In genomic region chr3:30286007-30286669, GRCh38 we compare ENCODE assay signal across 8 cellular contexts.
DNase-seq lines count a peak whose midpoint lies in the region; ATAC-seq and TF ChIP-seq lines count a peak whose summit lies in the region.

No MANE protein-coding gene starts in this region.

- peaks cover 0 to 5% (median 1%) of the 10 kb centered on the region in 11 experiments; a peak in 8 of 22 replicates for H3K9me3 ChIP-seq in BLaER1 treated with 17β-estradiol and CSF1 and Interleukin-3, amounts not matched to agents 10 nM and 100 nM (replicated peaks in 1 of 11)
- H3K9me3 ChIP-seq in tibial nerve, result no peaks in the 10 kb centered on the region

- in situ Hi-C loops in astrocyte of the cerebellum (cut with HindIII; ENCODE audit: low sequenced_read_pairs), result no loop called here

- POLR2A ChIA-PET in GM10248 (lab: Yijun Ruan, JAX), result no interaction called here

- CTCF ChIA-PET in GM10248 (lab: Yijun Ruan, JAX), result interaction anchor here (1.6 kb wide), 1 partner anchor 37 kb away, joined by 3 read pairs; no protein-coding TSS in a partner anchor

- peaks cover 43 to 85% (median 61%) of the 10 kb centered on the region in 10 experiments for H3K4me1 ChIP-seq in BLaER1 treated with 17β-estradiol and CSF1 and Interleukin-3, amounts not matched to agents 10 nM and 100 nM
- peaks cover 0 to 65% (median 22%) of the 10 kb centered on the region in 4 donors for H3K4me1 ChIP-seq in tibial nerve

- peak overlapping the region in 1 of 10 experiments; percentile 29; a peak in 1 of 20 replicates for H3K4me3 ChIP-seq in BLaER1 treated with 17β-estradiol and CSF1 and Interleukin-3, amounts not matched to agents 10 nM and 100 nM
- no peak overlapping the region for H3K4me3 ChIP-seq in astrocyte of the cerebellum (ENCODE audit: low read depth, low read length)
- no peak overlapping the region for H3K4me3 ChIP-seq in tibial nerve

- ATAC-seq in left colon, result peak; percentile 44
- no peak for ATAC-seq in GM18511 (IDR thresholded peaks at IDR 0.05; ENCODE audit: unreplicated experiment)

- H4K20me1 ChIP-seq in BLaER1 treated with 17β-estradiol and CSF1 and Interleukin-3, amounts not matched to agents 10 nM and 100 nM, result no peaks in the 10 kb centered on the region

- H3K27ac ChIP-seq in BLaER1 treated with 17β-estradiol and CSF1 and Interleukin-3, amounts not matched to agents 10 nM and 100 nM, result peak overlapping the region in 9 of 11 experiments; percentile 40 to 69 (median 50); a peak in 17 of 22 replicates
- peak overlapping the region in 3 of 4 donors; percentile 21 to 78 (median 76) for H3K27ac ChIP-seq in tibial nerve

- peak; percentile 13 to 95 for TF ChIP-seq EP300 in tibial nerve (IDR thresholded peaks at IDR 0.05)

- no peak for TF ChIP-seq POLR2A in tibial nerve (IDR thresholded peaks at IDR 0.05)

- peak overlapping the region; percentile 66 to 86 (median 77) for H3K4me2 ChIP-seq in BLaER1 treated with 17β-estradiol and CSF1 and Interleukin-3, amounts not matched to agents 10 nM and 100 nM

- DNase-seq in M059J (ENCODE audit: low read depth) (peak; percentile 93), astrocyte of the cerebellum (ENCODE audit: low read depth) (peak; percentile 96), left colon (peak; percentile 55 to 67), tibial nerve (ENCODE audit: low spot score in 2 of 2) (peak; percentile 58 to 81), GM10248 (ENCODE audit: extremely low spot score) (no peak)
- DNase-seq in activated effector memory CD4-positive, alpha-beta T cell treated with Interleukin-2 at 50 U/mL for 16 hours, result no peak

- no peak for TF ChIP-seq CTCF in astrocyte of the cerebellum (IDR thresholded peaks at IDR 0.05; ENCODE audit: low read depth, low read length, missing control alignments)
- no peak for TF ChIP-seq CTCF in tibial nerve (IDR thresholded peaks at IDR 0.05)
- TF ChIP-seq CTCF in GM10248 (IDR thresholded peaks at IDR 0.05; ENCODE audit: control extremely low read depth, extremely low read depth, low read depth, missing control alignments), result no peak

- intact Hi-C loops in left colon (cut with DNase I, micrococcal nuclease), result no loop called here

- H3K9ac ChIP-seq in BLaER1 treated with 17β-estradiol and CSF1 and Interleukin-3, amounts not matched to agents 10 nM and 100 nM, result peak overlapping the region in 6 of 11 experiments; percentile 3 to 49 (median 39); a peak in 7 of 22 replicates

- H3K27me3 ChIP-seq in BLaER1 treated with 17β-estradiol and CSF1 and Interleukin-3, amounts not matched to agents 10 nM and 100 nM, result no peaks in the 10 kb centered on the region
- H3K27me3 ChIP-seq in tibial nerve, result no peaks in the 10 kb centered on the region

- H3K36me3 ChIP-seq in BLaER1 treated with 17β-estradiol and CSF1 and Interleukin-3, amounts not matched to agents 10 nM and 100 nM, result no peaks in the 10 kb centered on the region
- no peaks in the 10 kb centered on the region for H3K36me3 ChIP-seq in tibial nerve

- WGBS in tibial nerve, 2 donors, result 5 to 13% methylated on average over 1 of the region's 1 CpG

Comparison
In these comparisons a context has a peak if more than half of its experiments do, and no peak if none do; other contexts are left out.
1. DNase-seq: peak in M059J (single experiment), astrocyte of the cerebellum (single experiment), left colon (2 of 2) and tibial nerve (2 of 2); none in GM10248 (single experiment) and activated effector memory CD4-positive, alpha-beta T cell treated with Interleukin-2 at 50 U/mL for 16 hours (single experiment).